ENCODE assay signal across 9 cellular contexts in the genomic region with DNA sequence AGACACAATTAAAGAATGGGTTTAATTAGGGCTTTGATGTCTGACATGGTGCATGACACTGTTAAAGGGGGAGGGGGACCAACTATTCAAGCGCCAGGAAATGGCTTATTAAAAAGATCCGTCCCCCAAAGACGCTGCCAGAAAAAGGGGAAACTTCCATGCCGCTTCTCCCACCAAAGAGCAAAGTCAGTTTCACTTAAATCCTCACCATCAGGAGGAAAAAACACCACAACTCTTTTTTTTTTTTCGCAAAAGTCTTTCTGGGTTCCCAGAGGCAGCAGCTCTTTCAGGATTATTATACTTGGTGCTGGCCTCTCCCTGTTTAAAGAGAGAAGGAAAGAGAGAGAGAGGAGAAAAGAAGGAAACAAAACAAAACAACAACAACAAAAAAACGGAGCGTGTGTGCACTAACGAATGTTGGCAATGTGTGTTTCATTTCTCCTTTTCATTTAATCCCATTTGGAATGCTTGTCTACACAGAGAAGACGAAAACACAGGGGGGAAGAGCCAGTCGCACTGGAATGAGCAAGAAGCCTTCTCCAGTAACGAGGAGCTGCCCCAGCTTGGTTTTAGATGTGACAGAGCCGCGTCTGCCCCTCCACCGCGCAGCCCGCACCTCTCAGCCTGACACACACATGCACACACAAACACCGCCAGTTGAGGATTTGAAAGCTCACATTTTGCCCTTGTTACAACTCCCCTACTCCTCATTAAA.
DNase-seq lines count a peak whose midpoint lies in the region; ATAC-seq lines count a peak whose summit lies in the region.
"Had no signal": no experiment of that assay in that cellular context is flagged by ENCODE, and none has a peak within 500 bp of the region (broad histone marks: within the 10 kb centered on the region; RNA-seq: fewer than 3 reads in every experiment).

No MANE protein-coding gene starts in this region.

- H3K27ac ChIP-seq in rectal smooth muscle tissue (ENCODE audit: low read depth, low read length) = no peak overlapping the region
- H3K27ac ChIP-seq: neutrophil had no signal

- no peak overlapping the region for H3K9ac ChIP-seq in rectal smooth muscle tissue (ENCODE audit: low read length)

- peak; percentile 58 for DNase-seq in EH (ENCODE audit: low read depth)
- DNase-seq in NCI-H82 treated with DMSO at 0.1 percent for 48 hours (lab: John Stamatoyannopoulos, UW; ENCODE audit: unreplicated experiment) = peak; percentile 4
- peak; percentile 78 for DNase-seq in ecto neural progenitor cell (ENCODE audit: low spot score)
- no peak for DNase-seq in NCI-H2107 (lab: John Stamatoyannopoulos, UW)
- no peak for DNase-seq in NCI-H1048 (lab: John Stamatoyannopoulos, UW)
- DNase-seq: NCI-H1417 treated with DMSO at 0.1 percent for 48 hours had no signal

- H3K27me3 ChIP-seq in rectal smooth muscle tissue (ENCODE audit: control insufficient read depth, insufficient read depth, low read length) = no peaks in the 10 kb centered on the region

- H3K36me3 ChIP-seq in rectal smooth muscle tissue (ENCODE audit: control insufficient read depth, insufficient read depth, low read length) = no peaks in the 10 kb centered on the region
- H3K36me3 ChIP-seq: neutrophil had no signal

- H3K4me3 ChIP-seq in rectal smooth muscle tissue (ENCODE audit: low read length) = peak overlapping the region; percentile 7

- ATAC-seq in HG03196 (IDR thresholded peaks at IDR 0.05; ENCODE audit: unreplicated experiment) = no peak

- H3K4me1 ChIP-seq in rectal smooth muscle tissue (ENCODE audit: control insufficient read depth, insufficient read depth, low read length) = no peaks in the 10 kb centered on the region

Comparison
In these comparisons a context has a peak if more than half of its experiments do, and no peak if none do; other contexts are left out.
1. DNase-seq: peak in EH (single experiment), NCI-H82 treated with DMSO at 0.1 percent for 48 hours (single experiment) and ecto neural progenitor cell (single experiment); none in NCI-H2107 (single experiment) and NCI-H1048 (single experiment).